Comparison of ENCODE assay signal across 24 cellular contexts in the genomic region with DNA sequence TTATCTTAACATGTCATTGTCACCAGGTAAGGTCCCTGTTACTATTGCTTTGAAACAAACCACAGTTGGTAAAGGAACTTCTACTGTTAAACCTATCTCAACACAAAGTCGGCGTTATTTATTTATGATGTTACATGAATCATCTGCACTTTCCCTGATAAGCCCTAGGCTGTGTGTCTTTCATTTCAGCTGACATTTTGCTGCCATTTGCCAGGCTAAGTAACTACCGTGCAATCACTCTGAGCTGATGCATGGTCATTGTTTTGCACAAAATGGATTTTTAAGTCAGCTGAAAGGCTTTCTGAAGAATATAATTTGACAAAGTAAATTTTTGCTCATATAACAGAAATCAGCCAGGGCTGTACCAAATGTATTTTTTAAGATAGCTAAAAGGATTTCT.
"Had no signal": no experiment of that assay in that cellular context is flagged by ENCODE, and none has a peak within 500 bp of the region (broad histone marks: within the 10 kb centered on the region; RNA-seq: fewer than 3 reads in every experiment).

No MANE protein-coding gene starts in this region.

- H3K9me3 ChIP-seq: neutrophil, ovary, prostate gland had no signal

- H3K79me2 ChIP-seq: hepatocyte had no signal

- H3K27me3 Mint-ChIP-seq: activated B cell treated with CpG ODN at 0.5 μM for 24 hours; activated CD4-positive, alpha-beta T cell treated with anti-CD3 and anti-CD28 coated beads for 36 hours; activated naive CD4-positive, alpha-beta T cell treated with anti-CD3 and anti-CD28 coated beads, Interleukin-2, amount 10 ng/mL, durations not matched to agents 7 days and 5 days; naive thymus-derived CD8-positive, alpha-beta T cell; T-cell had no signal

- H3K36me3 ChIP-seq: neutrophil, ovary, prostate gland, right atrium auricular region, spleen, upper lobe of left lung had no signal

- H3K27ac Mint-ChIP-seq: activated B cell treated with CpG ODN at 0.5 μM for 24 hours; activated CD4-positive, alpha-beta T cell treated with anti-CD3 and anti-CD28 coated beads for 36 hours; activated naive CD4-positive, alpha-beta T cell treated with anti-CD3 and anti-CD28 coated beads, Interleukin-2, amount 10 ng/mL, durations not matched to agents 7 days and 5 days; mesothelial cell of epicardium; naive thymus-derived CD8-positive, alpha-beta T cell; T-cell; T-helper 2 cell treated with Interferon-gamma antibody and Interleukin-4, amounts not matched to agents 5 μg/mL and 100 μg/mL, for 36 hours had no signal

- H3K4me3 ChIP-seq: hepatocyte, ovary, prostate gland, right atrium auricular region, spleen, upper lobe of left lung had no signal

- H3K27ac ChIP-seq: hepatocyte, neutrophil, ovary, prostate gland, right atrium auricular region, spleen, upper lobe of left lung had no signal

- H2AFZ ChIP-seq: hepatocyte had no signal

- H3K4me1 Mint-ChIP-seq: activated B cell treated with CpG ODN at 0.5 μM for 24 hours; activated CD4-positive, alpha-beta T cell treated with anti-CD3 and anti-CD28 coated beads for 36 hours; activated naive CD4-positive, alpha-beta T cell treated with anti-CD3 and anti-CD28 coated beads, Interleukin-2, amount 10 ng/mL, durations not matched to agents 7 days and 5 days; naive thymus-derived CD8-positive, alpha-beta T cell; T-cell had no signal

- H3K36me3 Mint-ChIP-seq: activated naive CD4-positive, alpha-beta T cell treated with anti-CD3 and anti-CD28 coated beads, Interleukin-2, amount 10 ng/mL, durations not matched to agents 7 days and 5 days had no signal

- H3K27me3 ChIP-seq: hepatocyte, neutrophil, ovary, right atrium auricular region, spleen, upper lobe of left lung had no signal

- H3K4me1 ChIP-seq: prostate gland, right atrium auricular region, spleen, upper lobe of left lung had no signal

- ATAC-seq: activated CD4-positive, alpha-beta T cell treated with anti-CD3 and anti-CD28 coated beads for 36 hours; left ventricle myocardium superior; naive thymus-derived CD8-positive, alpha-beta T cell; T-cell had no signal

- H3K4me3 Mint-ChIP-seq: activated B cell treated with CpG ODN at 0.5 μM for 24 hours; activated CD4-positive, alpha-beta T cell treated with anti-CD3 and anti-CD28 coated beads for 36 hours; activated naive CD4-positive, alpha-beta T cell treated with anti-CD3 and anti-CD28 coated beads, Interleukin-2, amount 10 ng/mL, durations not matched to agents 7 days and 5 days; mesothelial cell of epicardium; naive thymus-derived CD8-positive, alpha-beta T cell; T-cell; T-helper 2 cell treated with Interferon-gamma antibody and Interleukin-4, amounts not matched to agents 5 μg/mL and 100 μg/mL, for 36 hours had no signal

- H3K4me2 ChIP-seq: hepatocyte had no signal

- DNase-seq: activated B cell treated with CpG ODN at 0.5 μM for 24 hours; activated CD4-positive, alpha-beta T cell treated with anti-CD3 and anti-CD28 coated beads for 36 hours; activated CD4-positive, alpha-beta T cell treated with anti-CD3 and anti-CD28 coated beads, Interleukin-2, amount 50 U/mL, for 4 hours; activated CD8-positive, alpha-beta memory T cell treated with anti-CD3 and anti-CD28 coated beads, Interleukin-2, amount 50 U/mL, for 48 hours; activated naive CD4-positive, alpha-beta T cell treated with anti-CD3 and anti-CD28 coated beads, Interleukin-2, amount 10 ng/mL, durations not matched to agents 7 days and 5 days; activated T-cell treated with anti-CD3 and anti-CD28 coated beads, Interleukin-2, amount 50 U/mL, for 48 hours; dermis blood vessel endothelial cell; effector CD8-positive, alpha-beta T cell; glutamatergic neuron; left ventricle myocardium superior; mammary epithelial cell; naive thymus-derived CD8-positive, alpha-beta T cell; ovary; spleen; stimulated activated CD4-positive, alpha-beta T cell treated with anti-CD3 and anti-CD28 coated beads, Interleukin-4, amount 100 ng/mL, for 24 hours; stimulated activated naive CD4-positive, alpha-beta T cell treated with Interleukin-2 at 50 U/mL for 16 hours; T-cell; upper lobe of left lung had no signal
